ENCODE assay signal across 24 cellular contexts in the genomic region with DNA sequence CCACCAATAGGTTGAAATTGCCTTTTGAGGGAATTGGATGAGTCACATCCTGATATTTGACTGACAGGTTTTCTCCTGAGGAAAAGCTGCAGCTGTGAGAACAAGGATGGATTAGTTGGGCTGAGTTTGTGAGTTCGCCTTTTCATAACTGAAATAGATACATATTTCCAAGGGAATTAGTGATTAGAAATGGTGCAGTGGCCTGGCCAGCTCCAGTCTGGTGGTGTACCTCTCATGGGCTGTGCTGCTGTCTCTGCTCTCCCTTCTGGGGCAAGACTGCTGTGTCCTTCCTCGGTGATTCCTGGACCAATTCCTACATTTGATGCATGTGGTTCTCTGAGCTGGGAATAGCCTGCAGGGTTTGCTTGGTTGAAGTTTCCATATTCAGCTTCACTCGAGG.
"Had no signal": no experiment of that assay in that cellular context is flagged by ENCODE, and none has a peak within 500 bp of the region (broad histone marks: within the 10 kb centered on the region; RNA-seq: fewer than 3 reads in every experiment).

No MANE protein-coding gene starts in this region.

- H3K4me1 ChIP-seq: gastrocnemius medialis, pancreas, right lobe of liver, suprapubic skin, transverse colon, upper lobe of right lung, uterus had no signal

- H3K27me3 ChIP-seq: gastrocnemius medialis, neutrophil, pancreas, right lobe of liver, suprapubic skin, transverse colon, upper lobe of right lung, uterus had no signal

- H3K9me3 ChIP-seq: gastrocnemius medialis, neutrophil, pancreas, right lobe of liver, suprapubic skin, transverse colon, upper lobe of right lung, uterus had no signal

- H3K36me3 ChIP-seq: gastrocnemius medialis, neutrophil, pancreas, right lobe of liver, suprapubic skin, transverse colon, upper lobe of right lung, uterus had no signal

- H3K4me3 ChIP-seq: coronary artery, gastrocnemius medialis, lung, pancreas, right lobe of liver, smooth muscle cell, suprapubic skin, transverse colon, upper lobe of right lung, uterus had no signal

- ATAC-seq: effector memory CD8-positive, alpha-beta T cell; gastrocnemius medialis; left lobe of liver; natural killer cell; pancreas; right lobe of liver; stimulated activated naive CD8-positive, alpha-beta T cell treated with anti-CD3 and anti-CD28 coated beads, Interleukin-15, amount 100 ng/mL, for 72 hours; upper lobe of right lung had no signal

- H3K27ac ChIP-seq: coronary artery, gastrocnemius medialis, neutrophil, pancreas, right lobe of liver, suprapubic skin, transverse colon, upper lobe of right lung, uterus had no signal

- H3K4me2 ChIP-seq: smooth muscle cell had no signal

- DNase-seq: effector memory CD8-positive, alpha-beta T cell; erythroblast; foreskin fibroblast; gastrocnemius medialis; head of caudate nucleus; natural killer cell; pancreas; retina; right lobe of liver; stimulated activated CD4-positive, alpha-beta T cell treated with anti-CD3 and anti-CD28 coated beads, Interleukin-12 subunit alpha, Interleukin-12 subunit beta, amount 100 ng/mL, for 4 hours; stimulated activated CD4-positive, alpha-beta T cell treated with anti-CD3 and anti-CD28 coated beads, Interleukin-1b, Interleukin-23, amount 100 ng/mL, for 48 hours; stimulated activated CD4-positive, alpha-beta T cell treated with anti-CD3 and anti-CD28 coated beads, Interleukin-4, amount 100 ng/mL, for 1 hour; stimulated activated CD8-positive, alpha-beta memory T cell treated with anti-CD3 and anti-CD28 coated beads, Interleukin-4, amount 100 ng/mL, for 48 hours; stimulated activated naive CD4-positive, alpha-beta T cell; stimulated activated naive CD8-positive, alpha-beta T cell treated with anti-CD3 and anti-CD28 coated beads, Interleukin-15, amount 100 ng/mL, for 72 hours; transverse colon; upper lobe of right lung; uterus had no signal
